Comparison of ENCODE assay signal across 1 cellular context in the genomic region with DNA sequence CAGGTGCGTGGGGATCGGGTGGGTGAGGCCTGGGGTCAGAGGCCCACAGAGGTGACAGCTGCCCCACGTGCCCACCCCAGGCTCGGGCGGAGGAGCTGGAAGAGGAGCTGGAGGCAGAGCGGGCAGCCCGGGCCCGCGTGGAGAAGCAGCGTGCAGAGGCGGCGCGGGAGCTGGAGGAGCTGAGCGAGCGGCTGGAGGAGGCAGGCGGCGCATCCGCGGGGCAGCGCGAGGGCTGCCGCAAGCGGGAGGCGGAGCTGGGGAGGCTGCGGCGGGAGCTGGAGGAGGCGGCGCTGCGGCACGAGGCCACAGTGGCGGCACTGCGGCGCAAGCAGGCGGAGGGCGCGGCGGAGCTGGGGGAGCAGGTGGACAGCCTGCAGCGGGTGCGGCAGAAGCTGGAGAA.
TF ChIP-seq lines count a peak whose summit lies in the region.

No MANE protein-coding gene starts in this region.

TF ChIP-seq in WTC11, 78 proteins besides CTCF, POLR2A, EP300 and RAD21 (continued from another document):
- TF ChIP-seq, protein P1, sequence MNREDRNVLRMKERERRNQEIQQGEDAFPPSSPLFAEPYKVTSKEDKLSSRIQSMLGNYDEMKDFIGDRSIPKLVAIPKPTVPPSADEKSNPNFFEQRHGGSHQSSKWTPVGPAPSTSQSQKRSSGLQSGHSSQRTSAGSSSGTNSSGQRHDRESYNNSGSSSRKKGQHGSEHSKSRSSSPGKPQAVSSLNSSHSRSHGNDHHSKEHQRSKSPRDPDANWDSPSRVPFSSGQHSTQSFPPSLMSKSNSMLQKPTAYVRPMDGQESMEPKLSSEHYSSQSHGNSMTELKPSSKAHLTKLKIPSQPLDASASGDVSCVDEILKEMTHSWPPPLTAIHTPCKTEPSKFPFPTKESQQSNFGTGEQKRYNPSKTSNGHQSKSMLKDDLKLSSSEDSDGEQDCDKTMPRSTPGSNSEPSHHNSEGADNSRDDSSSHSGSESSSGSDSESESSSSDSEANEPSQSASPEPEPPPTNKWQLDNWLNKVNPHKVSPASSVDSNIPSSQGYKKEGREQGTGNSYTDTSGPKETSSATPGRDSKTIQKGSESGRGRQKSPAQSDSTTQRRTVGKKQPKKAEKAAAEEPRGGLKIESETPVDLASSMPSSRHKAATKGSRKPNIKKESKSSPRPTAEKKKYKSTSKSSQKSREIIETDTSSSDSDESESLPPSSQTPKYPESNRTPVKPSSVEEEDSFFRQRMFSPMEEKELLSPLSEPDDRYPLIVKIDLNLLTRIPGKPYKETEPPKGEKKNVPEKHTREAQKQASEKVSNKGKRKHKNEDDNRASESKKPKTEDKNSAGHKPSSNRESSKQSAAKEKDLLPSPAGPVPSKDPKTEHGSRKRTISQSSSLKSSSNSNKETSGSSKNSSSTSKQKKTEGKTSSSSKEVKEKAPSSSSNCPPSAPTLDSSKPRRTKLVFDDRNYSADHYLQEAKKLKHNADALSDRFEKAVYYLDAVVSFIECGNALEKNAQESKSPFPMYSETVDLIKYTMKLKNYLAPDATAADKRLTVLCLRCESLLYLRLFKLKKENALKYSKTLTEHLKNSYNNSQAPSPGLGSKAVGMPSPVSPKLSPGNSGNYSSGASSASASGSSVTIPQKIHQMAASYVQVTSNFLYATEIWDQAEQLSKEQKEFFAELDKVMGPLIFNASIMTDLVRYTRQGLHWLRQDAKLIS (CRISPR knock-in tag; IDR thresholded peaks at IDR 0.05; ENCODE audit: borderline replicate concordance): no peak
- TF ChIP-seq HMGA2 (CRISPR knock-in tag; IDR thresholded peaks at IDR 0.05) (no peak), FOXK1 (CRISPR knock-in tag; IDR thresholded peaks at IDR 0.05) (peak; percentile 58; the same call in 1 of the 2 replicates), ZNF219 (CRISPR knock-in tag; IDR thresholded peaks at IDR 0.05; ENCODE audit: borderline replicate concordance) (no peak), ETV6 (CRISPR knock-in tag; IDR thresholded peaks at IDR 0.05) (no peak; the same call in 1 of the 2 replicates), ESRRA (CRISPR knock-in tag; IDR thresholded peaks at IDR 0.05; ENCODE audit: borderline replicate concordance) (no peak), TEAD1 (CRISPR knock-in tag; IDR thresholded peaks at IDR 0.05) (no peak)
- TF ChIP-seq, protein P2, sequence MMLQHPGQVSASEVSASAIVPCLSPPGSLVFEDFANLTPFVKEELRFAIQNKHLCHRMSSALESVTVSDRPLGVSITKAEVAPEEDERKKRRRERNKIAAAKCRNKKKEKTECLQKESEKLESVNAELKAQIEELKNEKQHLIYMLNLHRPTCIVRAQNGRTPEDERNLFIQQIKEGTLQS (CRISPR knock-in tag; conservative IDR thresholded peaks at IDR 0.05): no peak
- TF ChIP-seq, protein P3, sequence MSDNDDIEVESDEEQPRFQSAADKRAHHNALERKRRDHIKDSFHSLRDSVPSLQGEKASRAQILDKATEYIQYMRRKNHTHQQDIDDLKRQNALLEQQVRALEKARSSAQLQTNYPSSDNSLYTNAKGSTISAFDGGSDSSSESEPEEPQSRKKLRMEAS (CRISPR knock-in tag; IDR thresholded peaks at IDR 0.05): peak; percentile 89
- TF ChIP-seq, protein P4, sequence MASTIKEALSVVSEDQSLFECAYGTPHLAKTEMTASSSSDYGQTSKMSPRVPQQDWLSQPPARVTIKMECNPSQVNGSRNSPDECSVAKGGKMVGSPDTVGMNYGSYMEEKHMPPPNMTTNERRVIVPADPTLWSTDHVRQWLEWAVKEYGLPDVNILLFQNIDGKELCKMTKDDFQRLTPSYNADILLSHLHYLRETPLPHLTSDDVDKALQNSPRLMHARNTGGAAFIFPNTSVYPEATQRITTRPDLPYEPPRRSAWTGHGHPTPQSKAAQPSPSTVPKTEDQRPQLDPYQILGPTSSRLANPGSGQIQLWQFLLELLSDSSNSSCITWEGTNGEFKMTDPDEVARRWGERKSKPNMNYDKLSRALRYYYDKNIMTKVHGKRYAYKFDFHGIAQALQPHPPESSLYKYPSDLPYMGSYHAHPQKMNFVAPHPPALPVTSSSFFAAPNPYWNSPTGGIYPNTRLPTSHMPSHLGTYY (CRISPR knock-in tag; IDR thresholded peaks at IDR 0.05): no peak
TF ChIP-seq in WTC11: peak in this region for 11.
